ENCODE assay signal across 9 cellular contexts in genomic region chr2:42929985-42930581, GRCh38.
DNase-seq lines count a peak whose midpoint lies in the region; ATAC-seq and TF ChIP-seq lines count a peak whose summit lies in the region.
"Had no signal": no experiment of that assay in that cellular context is flagged by ENCODE, and none has a peak within 500 bp of the region (broad histone marks: within the 10 kb centered on the region; RNA-seq: fewer than 3 reads in every experiment).

No MANE protein-coding gene starts in this region.

- H3K27ac Mint-ChIP-seq in MCF 10A (ENCODE audit: low read depth, unreplicated experiment) (no peak overlapping the region), endodermal cell (peak overlapping the region; percentile 98)
- H3K27ac Mint-ChIP-seq: CD4-positive, alpha-beta T cell had no signal

- H3K27ac ChIP-seq in breast epithelium (peak overlapping the region; percentile 91 to 96), endodermal cell (ENCODE audit: low read depth, low read length) (peak overlapping the region; percentile 66), muscle layer of duodenum (ENCODE audit: low read length) (peak overlapping the region; percentile 98), vagina (peak overlapping the region; percentile 91)

- TF ChIP-seq CTCF in breast epithelium (IDR thresholded peaks at IDR 0.05) (no peak), MCF 10A (IDR thresholded peaks at IDR 0.05; ENCODE audit: unreplicated experiment) (no peak), endodermal cell (conservative IDR thresholded peaks at IDR 0.05) (no peak), vagina (IDR thresholded peaks at IDR 0.05) (no peak)

- no peak overlapping the region for H3K4me3 ChIP-seq in breast epithelium
- peak overlapping the region; percentile 54 for H3K4me3 ChIP-seq in endodermal cell (ENCODE audit: low read length)
- peak overlapping the region in 1 of 2 donors; percentile 20 for H3K4me3 ChIP-seq in muscle layer of duodenum (ENCODE audit: low read depth in 1 of 2, low read length in 2 of 2)
- peak overlapping the region in 1 of 2 donors; percentile 8 for H3K4me3 ChIP-seq in vagina

- H3K27me3 Mint-ChIP-seq in MCF 10A (ENCODE audit: insufficient read depth, unreplicated experiment) (no peaks in the 10 kb centered on the region), endodermal cell (ENCODE audit: insufficient read depth) (no peaks in the 10 kb centered on the region)
- H3K27me3 Mint-ChIP-seq: CD4-positive, alpha-beta T cell had no signal

- H3K4me1 Mint-ChIP-seq in MCF 10A (ENCODE audit: insufficient read depth, unreplicated experiment) (peaks cover 23% of the 10 kb centered on the region), endodermal cell (peaks cover 85% of the 10 kb centered on the region)

- H3K9me3 Mint-ChIP-seq in MCF 10A (ENCODE audit: unreplicated experiment) (no peaks in the 10 kb centered on the region), endodermal cell (no peaks in the 10 kb centered on the region)
- H3K9me3 Mint-ChIP-seq: CD4-positive, alpha-beta T cell had no signal

- H3K4me1 ChIP-seq in breast epithelium, result peaks cover 50 to 64% of the 10 kb centered on the region in 2 donors
- H3K4me1 ChIP-seq in endodermal cell (ENCODE audit: control insufficient read depth, insufficient read depth, low read length), result peaks cover 65% of the 10 kb centered on the region
- peaks cover 57 to 75% of the 10 kb centered on the region in 2 donors for H3K4me1 ChIP-seq in muscle layer of duodenum (ENCODE audit: control insufficient read depth in 1 of 2, insufficient read depth in 2 of 2, low read length in 2 of 2)
- peaks cover 98% of the 10 kb centered on the region for H3K4me1 ChIP-seq in vagina

- no peak overlapping the region for H3K4me3 Mint-ChIP-seq in MCF 10A (ENCODE audit: unreplicated experiment)
- peak overlapping the region; percentile 43 for H3K4me3 Mint-ChIP-seq in endodermal cell
- H3K4me3 Mint-ChIP-seq: CD4-positive, alpha-beta T cell had no signal

- POLR2A ChIA-PET in MCF 10A (lab: Yijun Ruan, JAX), result no interaction called here

- H3K36me3 ChIP-seq in breast epithelium (no peaks in the 10 kb centered on the region), endodermal cell (ENCODE audit: control insufficient read depth, insufficient read depth, low read length) (no peaks in the 10 kb centered on the region), muscle layer of duodenum (ENCODE audit: control insufficient read depth in 1 of 2, insufficient read depth in 2 of 2, low read length in 2 of 2) (no peaks in the 10 kb centered on the region), vagina (no peaks in the 10 kb centered on the region)

- no TSS peak for BruUV-seq in MCF 10A (replicated peaks; lab: Mats Ljungman, UMichigan)

- CTCF ChIA-PET in MCF 10A (lab: Yijun Ruan, JAX), result interaction anchor here (0.6 to 1.4 kb wide), 2 partner anchors 15 to 102 kb away, joined by 3 to 6 read pairs; no protein-coding TSS in a partner anchor

- 32 to 37% methylated on average over 4 to 5 of the region's 5 CpGs for WGBS in endodermal cell (ENCODE audit: insufficient coverage in 1 of 2, insufficient read length in 1 of 2), 2 experiments

- H3K27me3 ChIP-seq in breast epithelium, result no peaks in the 10 kb centered on the region
- no peaks in the 10 kb centered on the region for H3K27me3 ChIP-seq in endodermal cell (ENCODE audit: control insufficient read depth, insufficient read depth, low read length, poor library complexity, severe bottlenecking)
- no peaks in the 10 kb centered on the region for H3K27me3 ChIP-seq in muscle layer of duodenum (ENCODE audit: low read depth, low read length)
- H3K27me3 ChIP-seq in vagina, result no peaks in the 10 kb centered on the region

- DNase-seq in breast epithelium (ENCODE audit: low spot score in 2 of 2), result peak in 1 of 2 donors; percentile 45
- no peak for DNase-seq in MCF 10A (ENCODE audit: unreplicated experiment)
- DNase-seq in endodermal cell, result peak; percentile 71
- no peak for DNase-seq in vagina (ENCODE audit: extremely low spot score in 2 of 2)
- no peak for DNase-seq in activated CD4-positive, CD25-positive, alpha-beta regulatory T cell treated with anti-CD3 and anti-CD28 coated beads, Interleukin-2, amount 50 U/mL, for 72 hours
- DNase-seq: CD4-positive, alpha-beta T cell had no signal

- H3K9me3 ChIP-seq in breast epithelium (no peaks in the 10 kb centered on the region), endodermal cell (ENCODE audit: control insufficient read depth, low read length) (no peaks in the 10 kb centered on the region), muscle layer of duodenum (ENCODE audit: control insufficient read depth in 1 of 2, low read length in 2 of 2) (no peaks in the 10 kb centered on the region), vagina (no peaks in the 10 kb centered on the region)

- H3K9ac ChIP-seq in endodermal cell (ENCODE audit: extremely low read depth, low read length, poor library complexity, severe bottlenecking), result peak overlapping the region; percentile 87

- intact Hi-C loops in breast epithelium (cut with DNase I; ENCODE audit: low total_unique reads) (loop anchor here (10.0 kb wide), 2 partner anchors 55 to 75 kb away; no protein-coding TSS in a partner anchor), MCF 10A (cut with micrococcal nuclease) (loop anchor here (5.0 kb wide), 1 partner anchor 73 kb away; no protein-coding TSS in a partner anchor), vagina (cut with DNase I) (no loop called here)

- TF ChIP-seq POLR2A in breast epithelium (IDR thresholded peaks at IDR 0.05), result no peak
- TF ChIP-seq POLR2A in vagina (IDR thresholded peaks at IDR 0.05), result no peak

- H3K36me3 Mint-ChIP-seq in MCF 10A (ENCODE audit: insufficient read depth, unreplicated experiment) (no peaks in the 10 kb centered on the region), endodermal cell (ENCODE audit: low read depth) (no peaks in the 10 kb centered on the region)

- ATAC-seq in HG02763 (IDR thresholded peaks at IDR 0.05; ENCODE audit: unreplicated experiment), result no peak
- no peak for ATAC-seq in GM19397 (IDR thresholded peaks at IDR 0.05; ENCODE audit: unreplicated experiment)
